38 cellular contexts compared by ENCODE assay signal in the genomic region with DNA sequence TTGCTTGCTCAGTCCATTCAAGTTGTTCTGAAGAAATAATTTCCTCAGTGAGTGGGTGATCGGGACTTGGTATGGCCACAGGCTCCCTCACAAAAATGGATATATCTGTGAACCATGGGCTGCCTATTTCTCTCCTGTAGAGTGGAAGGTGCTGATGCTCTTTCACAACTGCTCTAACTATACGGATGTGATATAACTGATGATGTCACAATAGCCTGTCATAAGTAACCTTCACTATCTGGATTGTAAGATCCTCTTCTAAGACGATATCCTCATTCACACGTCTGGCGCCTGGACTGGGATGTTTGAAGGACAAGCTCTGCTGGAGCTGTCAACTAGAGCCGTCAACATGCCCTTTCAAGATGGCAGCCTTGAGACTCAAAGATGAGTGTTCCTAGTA. TPM values are rescaled to one million over a fixed set of nuclear protein-coding genes. Genes with fewer than 3 reads are reported as not detected.
"Had no signal": no experiment of that assay in that cellular context is flagged by ENCODE, and none has a peak within 500 bp of the region (broad histone marks: within the 10 kb centered on the region; RNA-seq: fewer than 3 reads in every experiment).

No MANE protein-coding gene starts in this region.

- ATAC-seq: effector memory CD8-positive, alpha-beta T cell; heart right ventricle; left cardiac atrium; left lung; mucosa of descending colon; natural killer cell treated with Interleukin-12 subunit alpha and Interleukin-12 subunit beta and Interleukin-15 and Interleukin-18, amount 100 ng/mL, for 72 hours; sciatic nerve had no signal

- H3K9ac ChIP-seq: parathyroid adenoma had no signal

- H3K4me3 Mint-ChIP-seq: effector memory CD8-positive, alpha-beta T cell; mesothelial cell of epicardium; naive B cell; natural killer cell treated with Interleukin-12 subunit alpha and Interleukin-12 subunit beta and Interleukin-15 and Interleukin-18, amount 100 ng/mL, for 72 hours; neural crest cell had no signal

- H3K9me3 Mint-ChIP-seq: effector memory CD8-positive, alpha-beta T cell; mesothelial cell of epicardium; neural crest cell had no signal

- H3K27ac Mint-ChIP-seq: effector memory CD8-positive, alpha-beta T cell; mesothelial cell of epicardium; naive B cell; progenitor cell of endocrine pancreas had no signal

- H3K27ac ChIP-seq: coronary artery, esophagus squamous epithelium, heart right ventricle, left lung, neutrophil, parathyroid adenoma, stomach, thyroid gland, vagina had no signal

- H3K36me3 ChIP-seq: esophagus squamous epithelium, heart right ventricle, left lung, neutrophil, stomach, thyroid gland, vagina had no signal

- H3K4me3 ChIP-seq: coronary artery, esophagus squamous epithelium, heart right ventricle, left lung, mucosa of descending colon, smooth muscle cell, stomach, thyroid gland, vagina had no signal

- H3K4me1 Mint-ChIP-seq: mesothelial cell of epicardium, neural crest cell had no signal

- H3K27me3 ChIP-seq: esophagus squamous epithelium, left lung, neutrophil, stomach, thyroid gland, vagina had no signal

- H3K4me2 ChIP-seq: smooth muscle cell had no signal

- H3K4me1 ChIP-seq: esophagus squamous epithelium, parathyroid adenoma, stomach, thyroid gland, vagina had no signal

- H3K9me3 ChIP-seq: esophagus squamous epithelium, left lung, mucosa of descending colon, neutrophil, stomach, thyroid gland, vagina had no signal

- H3K36me3 Mint-ChIP-seq: mesothelial cell of epicardium, naive B cell had no signal

- DNase-seq: effector memory CD8-positive, alpha-beta T cell; erythroblast; esophagus squamous epithelium; foreskin melanocyte; glutamatergic neuron; heart right ventricle; hippocampal formation; left cardiac atrium; left lung; mesenchymal stem cell; mucosa of descending colon; naive B cell; stimulated activated CD4-positive, alpha-beta T cell treated with anti-CD3 and anti-CD28 coated beads, Interleukin-12 subunit alpha, Interleukin-12 subunit beta, amount 100 ng/mL, for 4 hours; stimulated activated CD4-positive, alpha-beta T cell treated with anti-CD3 and anti-CD28 coated beads, Interleukin-1b, Interleukin-23, amount 100 ng/mL, for 48 hours; stimulated activated CD4-positive, alpha-beta T cell treated with anti-CD3 and anti-CD28 coated beads, Interleukin-4, amount 100 ng/mL, for 1 hour; stimulated activated CD8-positive, alpha-beta memory T cell treated with anti-CD3 and anti-CD28 coated beads, Interleukin-4, amount 100 ng/mL, for 48 hours; stimulated activated naive CD4-positive, alpha-beta T cell treated with Interleukin-2 at 50 U/mL for 16 hours; stomach; thyroid gland; trophoblast cell had no signal

- FAIRE-seq: endometrium, islet of Langerhans had no signal

- H2AFZ ChIP-seq: parathyroid adenoma had no signal

- H3K79me2 ChIP-seq: parathyroid adenoma had no signal

RNA-seq across cellular contexts. Expression of a gene that starts 4.6 kb away (rescaled TPM):
- total RNA-seq: dermis microvascular lymphatic vessel endothelial cell; kidney epithelial cell; lung microvascular endothelial cell; mesothelial cell of epicardium; natural killer cell treated with Interleukin-12 subunit alpha and Interleukin-12 subunit beta and Interleukin-15 and Interleukin-18, amount 100 ng/mL, for 72 hours; neural crest cell; progenitor cell of endocrine pancreas; smooth muscle cell; temporal lobe; vagina had no signal
- polyA plus RNA-seq: smooth muscle cell had no signal

RNA-seq across cellular contexts. Expression of a gene that starts 30.5 kb away (rescaled TPM):
- total RNA-seq: dermis microvascular lymphatic vessel endothelial cell, lung microvascular endothelial cell, mesothelial cell of epicardium, neural crest cell, progenitor cell of endocrine pancreas had no signal

RNA-seq across cellular contexts. Expression of a gene that starts 41.7 kb away (rescaled TPM):
- total RNA-seq: dermis microvascular lymphatic vessel endothelial cell, kidney epithelial cell, mesothelial cell of epicardium, neural crest cell, progenitor cell of endocrine pancreas, smooth muscle cell, temporal lobe had no signal
- polyA plus RNA-seq: smooth muscle cell had no signal

RNA-seq across cellular contexts. Expression of a gene that starts 44.2 kb away (rescaled TPM):
- total RNA-seq: dermis microvascular lymphatic vessel endothelial cell, kidney epithelial cell, lung microvascular endothelial cell, mesothelial cell of epicardium, neural crest cell, progenitor cell of endocrine pancreas had no signal
- polyA plus RNA-seq: smooth muscle cell had no signal

RNA-seq across cellular contexts. Expression of a gene that starts 58.1 kb away (rescaled TPM):
- total RNA-seq: dermis microvascular lymphatic vessel endothelial cell; esophagus squamous epithelium; heart right ventricle; kidney epithelial cell; left cardiac atrium; lower leg skin; lung microvascular endothelial cell; mesothelial cell of epicardium; natural killer cell treated with Interleukin-12 subunit alpha and Interleukin-12 subunit beta and Interleukin-15 and Interleukin-18, amount 100 ng/mL, for 72 hours; neural crest cell; progenitor cell of endocrine pancreas; sciatic nerve; smooth muscle cell; subcutaneous adipose tissue; temporal lobe; vagina had no signal
- polyA plus RNA-seq: heart right ventricle, smooth muscle cell, stomach had no signal
